Comparison of ENCODE assay signal across 8 cellular contexts in genomic region chr15:75349851-75350588, GRCh38. TPM values are rescaled to one million over a fixed set of nuclear protein-coding genes. Genes with fewer than 3 reads are reported as not detected.
DNase-seq lines count a peak whose midpoint lies in the region; ATAC-seq, FAIRE-seq and TF ChIP-seq lines count a peak whose summit lies in the region.

No MANE protein-coding gene starts in this region.

- no peak for ATAC-seq in GM19467 (IDR thresholded peaks at IDR 0.05; ENCODE audit: unreplicated experiment)

- H3K27me3 ChIP-seq in Peyer's patch: no peaks in the 10 kb centered on the region

- peak; percentile 75 for DNase-seq in GM19239 (ENCODE audit: insufficient read length, low spot score)
- DNase-seq in Peyer's patch: peak; percentile 45 to 91 (median 88)
- DNase-seq in activated effector memory CD4-positive, alpha-beta T cell treated with anti-CD3 and anti-CD28 coated beads, Interleukin-2, amount 50 U/mL, for 16 hours: peak; percentile 86
- DNase-seq in stimulated activated CD4-positive, alpha-beta T cell treated with anti-CD3 and anti-CD28 coated beads, Interleukin-1b, Interleukin-23, amount 100 ng/mL, for 4 hours (ENCODE audit: low read depth in 2 of 2): peak; percentile 21 to 27
- no peak for DNase-seq in medulla oblongata (ENCODE audit: extremely low spot score)
- no peak for DNase-seq in DMS79 treated with DMSO at 0.1 percent for 48 hours (lab: John Stamatoyannopoulos, UW)
- no peak for DNase-seq in NCI-H2081 (lab: John Stamatoyannopoulos, UW)

- H3K4me3 ChIP-seq in Peyer's patch: no peak overlapping the region

- no peaks in the 10 kb centered on the region for H3K36me3 ChIP-seq in Peyer's patch

- FAIRE-seq in GM19239 (lab: Jason Lieb, UNC): peak; percentile 83

- no peak for TF ChIP-seq POLR2A in Peyer's patch (IDR thresholded peaks at IDR 0.05)

- H3K27ac ChIP-seq in Peyer's patch: peak overlapping the region in 3 of 4 donors; percentile 23 to 51 (median 50)

- peaks cover 0 to 23% (median 8%) of the 10 kb centered on the region in 4 donors for H3K4me1 ChIP-seq in Peyer's patch

- H3K9me3 ChIP-seq in Peyer's patch: peaks cover 0 to 26% (median 0%) of the 10 kb centered on the region in 4 donors

- no peak for TF ChIP-seq CTCF in Peyer's patch (IDR thresholded peaks at IDR 0.05)

RNA-seq across cellular contexts. Expression of gene NEIL1, which starts 3.2 kb away (rescaled TPM):
- 100 to 1,000 TPM in 3 of 4 donors, 10 to 100 TPM in 1; 63.7 to 173 (median 112) TPM for total RNA-seq in Peyer's patch

RNA-seq across cellular contexts. Expression of gene COMMD4, which starts 14.2 kb away (rescaled TPM):
- 100 to 1,000 TPM in 1 of 4 donors, 10 to 100 TPM in 3; 54.2 to 107 (median 68.0) TPM for total RNA-seq in Peyer's patch

RNA-seq across cellular contexts. Expression of gene MAN2C1, which starts 18.4 kb away (rescaled TPM):
- total RNA-seq in Peyer's patch: 100 to 1,000 TPM; 268 to 777 (median 649) TPM

Comparison
In these comparisons a context has a peak if more than half of its experiments do, and no peak if none do; other contexts are left out.
1. DNase-seq: peak in GM19239 (single experiment), Peyer's patch (3 of 3), activated effector memory CD4-positive, alpha-beta T cell treated with anti-CD3 and anti-CD28 coated beads, Interleukin-2, amount 50 U/mL, for 16 hours (single experiment) and stimulated activated CD4-positive, alpha-beta T cell treated with anti-CD3 and anti-CD28 coated beads, Interleukin-1b, Interleukin-23, amount 100 ng/mL, for 4 hours (2 of 2); none in medulla oblongata (single experiment), DMS79 treated with DMSO at 0.1 percent for 48 hours (single experiment) and NCI-H2081 (0 of 2).